ENCODE assay signal across 18 cellular contexts in the genomic region with DNA sequence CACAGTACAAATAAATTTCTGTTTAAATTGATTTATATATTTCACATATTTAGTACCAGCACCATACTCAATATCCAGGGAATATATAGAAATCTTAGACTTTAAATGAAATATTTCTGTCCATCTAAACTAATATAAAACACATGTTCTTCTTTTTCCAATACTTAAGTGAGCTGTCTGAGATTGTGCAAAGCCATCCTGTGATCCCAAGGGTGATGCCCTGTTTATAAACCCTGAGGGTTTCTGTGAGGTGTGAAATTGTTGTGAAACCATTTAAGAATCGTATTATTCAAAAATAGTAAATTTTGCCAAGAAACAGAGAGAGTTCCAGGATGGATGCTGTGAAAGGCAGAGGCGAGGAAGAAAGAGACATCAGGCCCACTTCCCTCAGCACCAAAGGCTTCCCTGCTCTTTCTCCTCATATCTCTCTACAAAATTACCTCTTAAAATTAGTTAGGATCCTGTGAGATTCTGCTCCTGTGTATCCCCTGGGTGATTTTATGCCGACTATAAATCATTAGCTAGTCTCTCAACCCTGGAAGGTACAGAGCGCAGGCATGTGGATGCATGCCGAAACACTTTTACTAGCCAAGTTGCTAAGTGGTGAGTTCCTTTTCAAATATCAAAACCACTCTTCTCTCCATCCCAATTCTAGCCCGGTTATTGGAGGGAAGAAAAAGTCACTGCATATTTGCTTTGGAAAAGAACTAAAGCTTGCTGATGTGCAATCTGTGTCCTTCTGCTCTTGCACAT.
A peak's percentile ranks its signal among the peaks of the same experiment; 100 is the strongest.
DNase-seq lines count a peak whose midpoint lies in the region; ATAC-seq and TF ChIP-seq lines count a peak whose summit lies in the region.
"Had no signal": no experiment of that assay in that cellular context is flagged by ENCODE, and none has a peak within 500 bp of the region (broad histone marks: within the 10 kb centered on the region; RNA-seq: fewer than 3 reads in every experiment).

No MANE protein-coding gene starts in this region.

- H3K27me3 Mint-ChIP-seq in brain (peaks cover 9% of the 10 kb centered on the region), endothelial cell (ENCODE audit: unreplicated experiment) (no peaks in the 10 kb centered on the region)
- no peaks in the 10 kb centered on the region for H3K27me3 Mint-ChIP-seq in naive thymus-derived CD4-positive, alpha-beta T cell
- H3K27me3 Mint-ChIP-seq: stimulated activated naive B cell treated with anti-CD40 and anti-IgM and Interleukin-4, amounts not matched to agents 10 μg/mL and 1 μg/mL and 100 μg/mL, for 72 hours had no signal

- H3K27ac ChIP-seq in naive thymus-derived CD4-positive, alpha-beta T cell (ENCODE audit: low read depth, low read length): no peak overlapping the region
- H3K27ac ChIP-seq: KMS-11, parathyroid adenoma, vagina had no signal

- H3K27ac Mint-ChIP-seq in brain: peak overlapping the region in 4 of 5 experiments; percentile 35 to 83 (median 66)
- peak overlapping the region in 1 of 9 donors; percentile 14 for H3K27ac Mint-ChIP-seq in naive thymus-derived CD4-positive, alpha-beta T cell
- H3K27ac Mint-ChIP-seq in endothelial cell (ENCODE audit: unreplicated experiment): no peak overlapping the region
- H3K27ac Mint-ChIP-seq: activated CD8-positive, alpha-beta T cell treated with anti-CD3 and anti-CD28 coated beads, Interleukin-2, amount 10 ng/mL, durations not matched to agents 7 days and 5 days; stimulated activated naive B cell treated with anti-CD40 and anti-IgM and Interleukin-4, amounts not matched to agents 10 μg/mL and 1 μg/mL and 100 μg/mL, for 72 hours had no signal

- TF ChIP-seq CTCF in AG10803 (conservative IDR thresholded peaks at IDR 0.05; ENCODE audit: low read length) (no peak), brain (conservative IDR thresholded peaks at IDR 0.05) (no peak), endothelial cell (IDR thresholded peaks at IDR 0.05; ENCODE audit: unreplicated experiment) (no peak)

- POLR2A ChIA-PET in naive thymus-derived CD4-positive, alpha-beta T cell (lab: Charles Lee): no interaction called here

- H3K9me3 Mint-ChIP-seq in brain: peaks cover 0 to 3% (median 0%) of the 10 kb centered on the region in 5 experiments
- H3K9me3 Mint-ChIP-seq in naive thymus-derived CD4-positive, alpha-beta T cell: no peaks in the 10 kb centered on the region
- no peaks in the 10 kb centered on the region for H3K9me3 Mint-ChIP-seq in endothelial cell (ENCODE audit: unreplicated experiment)
- H3K9me3 Mint-ChIP-seq: stimulated activated naive B cell treated with anti-CD40 and anti-IgM and Interleukin-4, amounts not matched to agents 10 μg/mL and 1 μg/mL and 100 μg/mL, for 72 hours had no signal

- H3K4me3 Mint-ChIP-seq in brain: no peak overlapping the region
- no peak overlapping the region for H3K4me3 Mint-ChIP-seq in naive thymus-derived CD4-positive, alpha-beta T cell
- H3K4me3 Mint-ChIP-seq in endothelial cell (ENCODE audit: unreplicated experiment): no peak overlapping the region
- H3K4me3 Mint-ChIP-seq: activated CD8-positive, alpha-beta T cell treated with anti-CD3 and anti-CD28 coated beads, Interleukin-2, amount 10 ng/mL, durations not matched to agents 7 days and 5 days; stimulated activated naive B cell treated with anti-CD40 and anti-IgM and Interleukin-4, amounts not matched to agents 10 μg/mL and 1 μg/mL and 100 μg/mL, for 72 hours had no signal

- H3K36me3 Mint-ChIP-seq in brain (peaks cover 11% of the 10 kb centered on the region), endothelial cell (ENCODE audit: low read depth, unreplicated experiment) (no peaks in the 10 kb centered on the region)
- H3K36me3 Mint-ChIP-seq in naive thymus-derived CD4-positive, alpha-beta T cell: peaks cover 0 to 4% (median 0%) of the 10 kb centered on the region in 5 donors
- H3K36me3 Mint-ChIP-seq: stimulated activated naive B cell treated with anti-CD40 and anti-IgM and Interleukin-4, amounts not matched to agents 10 μg/mL and 1 μg/mL and 100 μg/mL, for 72 hours had no signal

- no peaks in the 10 kb centered on the region for H3K9me3 ChIP-seq in naive thymus-derived CD4-positive, alpha-beta T cell (ENCODE audit: control insufficient read depth in 2 of 3, low read length in 3 of 3)
- H3K9me3 ChIP-seq: Caco-2, heart right ventricle, vagina had no signal

- intact Hi-C loops in Right ventricle myocardium superior (cut with DNase I) (loop anchor here (10.0 kb wide), 1 partner anchor 382 kb away; no protein-coding TSS in a partner anchor), left colon (cut with DNase I, micrococcal nuclease) (no loop called here)
- intact Hi-C loops in naive thymus-derived CD4-positive, alpha-beta T cell (cut with micrococcal nuclease): loop anchor here (1.0 to 5.0 kb wide), 6 partner anchors 385 to 1260 kb away; no protein-coding TSS in a partner anchor

- DNase-seq in AG10803 (ENCODE audit: low read depth) (peak; percentile 77), Right ventricle myocardium superior (no peak), renal cortical epithelial cell (ENCODE audit: low read depth) (peak; percentile 65), islet precursor cell (no peak), left colon (no peak), endothelial cell (ENCODE audit: low spot score) (no peak)
- no peak for DNase-seq in naive thymus-derived CD4-positive, alpha-beta T cell
- DNase-seq: NCI-H1092, NCI-H2107 had no signal

- no peaks in the 10 kb centered on the region for H3K36me3 ChIP-seq in naive thymus-derived CD4-positive, alpha-beta T cell (ENCODE audit: control insufficient read depth in 2 of 3, insufficient read depth in 3 of 3, low read length in 3 of 3)
- H3K36me3 ChIP-seq: vagina had no signal

- ATAC-seq in Right ventricle myocardium superior (ENCODE audit: poor library complexity) (peak; percentile 69), left colon (no peak)
- ATAC-seq in naive thymus-derived CD4-positive, alpha-beta T cell: no peak
- ATAC-seq: activated CD8-positive, alpha-beta T cell treated with anti-CD3 and anti-CD28 coated beads, Interleukin-2, amount 10 ng/mL, durations not matched to agents 7 days and 5 days; Panc1 had no signal

- H3K4me3 ChIP-seq in AG10803 (ENCODE audit: low read length): no peak overlapping the region
- H3K4me3 ChIP-seq in naive thymus-derived CD4-positive, alpha-beta T cell (ENCODE audit: low read length): no peak overlapping the region
- H3K4me3 ChIP-seq: heart right ventricle, vagina had no signal

- H3K27me3 ChIP-seq in naive thymus-derived CD4-positive, alpha-beta T cell (ENCODE audit: control insufficient read depth in 2 of 2, insufficient read depth in 2 of 2, low read length in 2 of 2): no peaks in the 10 kb centered on the region
- H3K27me3 ChIP-seq: heart right ventricle, vagina had no signal

- CTCF ChIA-PET in naive thymus-derived CD4-positive, alpha-beta T cell (lab: Charles Lee): interaction anchor here (0.7 kb wide), 1 partner anchor 137 kb away, joined by 3 read pairs; no protein-coding TSS in a partner anchor

- H3K4me1 Mint-ChIP-seq in brain (peaks cover 32% of the 10 kb centered on the region), endothelial cell (ENCODE audit: unreplicated experiment) (no peaks in the 10 kb centered on the region)
- H3K4me1 Mint-ChIP-seq in naive thymus-derived CD4-positive, alpha-beta T cell: peaks cover 0 to 2% (median 0%) of the 10 kb centered on the region in 7 donors
- H3K4me1 Mint-ChIP-seq: stimulated activated naive B cell treated with anti-CD40 and anti-IgM and Interleukin-4, amounts not matched to agents 10 μg/mL and 1 μg/mL and 100 μg/mL, for 72 hours had no signal

- H3K4me1 ChIP-seq in naive thymus-derived CD4-positive, alpha-beta T cell (ENCODE audit: control insufficient read depth in 2 of 2, insufficient read depth in 2 of 2, low read length in 2 of 2): no peaks in the 10 kb centered on the region
- H3K4me1 ChIP-seq: parathyroid adenoma had no signal

Comparison
In these comparisons a context has a peak if more than half of its experiments do, and no peak if none do; other contexts are left out.
1. DNase-seq: peak in AG10803 (single experiment) and renal cortical epithelial cell (single experiment); none in Right ventricle myocardium superior (single experiment), naive thymus-derived CD4-positive, alpha-beta T cell (0 of 9), islet precursor cell (single experiment), left colon (0 of 2) and endothelial cell (single experiment).
2. intact Hi-C loops: an anchor here in Right ventricle myocardium superior (10.0 kb wide) and naive thymus-derived CD4-positive, alpha-beta T cell (1.0 to 5.0 kb wide); none called in left colon.